In genomic region chr10:8061274-8062211, GRCh38 we compare ENCODE assay signal across 9 cellular contexts. TPM values are rescaled to one million over a fixed set of nuclear protein-coding genes. Genes with fewer than 3 reads are reported as not detected.
A peak's percentile ranks its signal among the peaks of the same experiment; 100 is the strongest.
DNase-seq lines count a peak whose midpoint lies in the region; ATAC-seq, FAIRE-seq and TF ChIP-seq lines count a peak whose summit lies in the region.
"Had no signal": no experiment of that assay in that cellular context is flagged by ENCODE, and none has a peak within 500 bp of the region (broad histone marks: within the 10 kb centered on the region; RNA-seq: fewer than 3 reads in every experiment).

No MANE protein-coding gene starts in this region.

- no peak for TF ChIP-seq CTCF in foreskin keratinocyte (conservative IDR thresholded peaks at IDR 0.05)

- peak overlapping the region; percentile 79 for H3K27ac ChIP-seq in foreskin keratinocyte

- ATAC-seq in HG02678 (IDR thresholded peaks at IDR 0.05; ENCODE audit: unreplicated experiment) (peak; percentile 37), foreskin keratinocyte (no peak), GM19467 (IDR thresholded peaks at IDR 0.05; ENCODE audit: unreplicated experiment) (no peak)
- peak; percentile 58 for ATAC-seq in stimulated activated naive CD8-positive, alpha-beta T cell treated with anti-CD3 and anti-CD28 coated beads, Interleukin-15, Interleukin-2, amounts not matched to agents 100 U/mL and 50 U/mL, for 24 hours

- FAIRE-seq in HTR-8/SVneo (lab: Jason Lieb, UNC) = no peak

- no peaks in the 10 kb centered on the region for H3K27me3 ChIP-seq in foreskin keratinocyte

- peaks cover 35% of the 10 kb centered on the region for H3K4me1 ChIP-seq in foreskin keratinocyte

- DNase-seq in activated CD4-positive, alpha-beta T cell treated with anti-CD3 and anti-CD28 coated beads, Interleukin-2, amount 50 U/mL, for 1 hour = peak; percentile 46
- DNase-seq in foreskin keratinocyte (no peak), HTR-8/SVneo (ENCODE audit: insufficient read length, low spot score) (no peak), NCI-H1105 treated with DMSO at 0.1 percent for 48 hours (lab: John Stamatoyannopoulos, UW) (no peak)
- DNase-seq in stimulated activated naive CD8-positive, alpha-beta T cell treated with anti-CD3 and anti-CD28 coated beads, Interleukin-15, Interleukin-2, amounts not matched to agents 100 U/mL and 50 U/mL, for 24 hours = peak; percentile 71
- DNase-seq: head of caudate nucleus, NCI-H69 had no signal

RNA-seq across cellular contexts. Expression of gene GATA3, which starts 7.1 kb away (rescaled TPM):
- total RNA-seq in foreskin keratinocyte = 8.3 and 9.0 TPM in 2 replicates
- polyA plus RNA-seq in foreskin keratinocyte = 8.9 and 9.4 TPM in 2 replicates

Comparison
In these comparisons a context has a peak if more than half of its experiments do, and no peak if none do; other contexts are left out.
1. ATAC-seq: peak in HG02678 (single experiment) and stimulated activated naive CD8-positive, alpha-beta T cell treated with anti-CD3 and anti-CD28 coated beads, Interleukin-15, Interleukin-2, amounts not matched to agents 100 U/mL and 50 U/mL, for 24 hours (single experiment); none in foreskin keratinocyte (single experiment) and GM19467 (single experiment).
2. DNase-seq: peak in activated CD4-positive, alpha-beta T cell treated with anti-CD3 and anti-CD28 coated beads, Interleukin-2, amount 50 U/mL, for 1 hour (single experiment) and stimulated activated naive CD8-positive, alpha-beta T cell treated with anti-CD3 and anti-CD28 coated beads, Interleukin-15, Interleukin-2, amounts not matched to agents 100 U/mL and 50 U/mL, for 24 hours (single experiment); none in foreskin keratinocyte (0 of 2), HTR-8/SVneo (single experiment) and NCI-H1105 treated with DMSO at 0.1 percent for 48 hours (single experiment).